Comparison of ENCODE assay signal across 8 cellular contexts in the genomic region with DNA sequence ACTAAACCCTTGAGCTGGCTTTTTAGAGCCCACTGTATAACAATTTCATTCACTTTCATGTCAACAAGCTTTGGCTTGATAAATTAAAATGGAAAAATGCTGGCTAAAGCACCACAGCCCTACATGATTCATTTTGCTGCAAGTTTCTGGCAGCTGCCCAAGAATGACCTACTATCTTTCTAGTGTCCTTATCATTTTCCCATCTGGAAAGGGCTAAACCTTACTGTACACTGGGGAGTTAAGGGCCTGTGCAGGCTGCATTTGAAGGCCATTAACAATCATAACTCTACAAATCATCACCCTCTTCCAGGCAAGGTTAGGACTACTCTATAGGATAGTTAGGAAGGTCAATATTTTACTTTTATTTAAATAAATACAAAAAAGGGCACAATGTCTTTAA.
A peak's percentile ranks its signal among the peaks of the same experiment; 100 is the strongest.
DNase-seq lines count a peak whose midpoint lies in the region; ATAC-seq and TF ChIP-seq lines count a peak whose summit lies in the region.

No MANE protein-coding gene starts in this region.

- no peak overlapping the region for H3K27ac Mint-ChIP-seq in Caco-2 (ENCODE audit: unreplicated experiment)

- CTCF ChIA-PET in Caco-2 (lab: Charles Lee) = no interaction called here

- H3K36me3 Mint-ChIP-seq in Caco-2 (ENCODE audit: insufficient read depth, unreplicated experiment) = no peaks in the 10 kb centered on the region

- no peaks in the 10 kb centered on the region for H3K4me1 Mint-ChIP-seq in Caco-2 (ENCODE audit: low read depth, unreplicated experiment)

- H3K4me3 ChIP-seq in endocrine pancreas (ENCODE audit: control insufficient read depth, insufficient read depth, low read length) (peak overlapping the region; percentile 42), Caco-2 (ENCODE audit: low read depth, low read length) (no peak overlapping the region)

- no peaks in the 10 kb centered on the region for H3K9me3 ChIP-seq in endocrine pancreas (ENCODE audit: control insufficient read depth, low read length)
- no peaks in the 10 kb centered on the region for H3K9me3 ChIP-seq in Caco-2

- H3K27me3 ChIP-seq in endocrine pancreas (ENCODE audit: control insufficient read depth, insufficient read depth, low read length) = no peaks in the 10 kb centered on the region
- no peaks in the 10 kb centered on the region for H3K27me3 ChIP-seq in Caco-2 (replicated peaks; ENCODE audit: control insufficient read depth, insufficient read depth, low read length)

- intact Hi-C loops in Caco-2 (cut with micrococcal nuclease; ENCODE audit: unreplicated experiment) = no loop called here

- H3K9me3 Mint-ChIP-seq in Caco-2 (ENCODE audit: unreplicated experiment) = peaks cover 10% of the 10 kb centered on the region

- H3K4me1 ChIP-seq in endocrine pancreas (ENCODE audit: control insufficient read depth, insufficient read depth, low read length) (peaks cover 7% of the 10 kb centered on the region), Caco-2 (no peaks in the 10 kb centered on the region)

- peak; percentile 84 for DNase-seq in NCI-H2107 treated with DMSO at 0.1 percent for 48 hours (lab: John Stamatoyannopoulos, UW; ENCODE audit: unreplicated experiment)
- no peak for DNase-seq in NCI-H2107 (lab: John Stamatoyannopoulos, UW)
- peak; percentile 60 to 82 for DNase-seq in NCI-H524 (lab: John Stamatoyannopoulos, UW)
- DNase-seq in stromal cell of bone marrow (ENCODE audit: low read depth) = peak; percentile 61
- no peak for DNase-seq in Caco-2

- no peaks in the 10 kb centered on the region for H3K27me3 Mint-ChIP-seq in Caco-2 (ENCODE audit: insufficient read depth, unreplicated experiment)

- POLR2A ChIA-PET in Caco-2 (lab: Charles Lee) = no interaction called here

- no peak for ATAC-seq in GM18858 (IDR thresholded peaks at IDR 0.05; ENCODE audit: unreplicated experiment)
- no peak for ATAC-seq in GM21526 (IDR thresholded peaks at IDR 0.05; ENCODE audit: low FRiP score, unreplicated experiment)

- H3K9ac ChIP-seq in endocrine pancreas (ENCODE audit: control insufficient read depth, insufficient read depth, low read length) = no peak overlapping the region

- no peak overlapping the region for H3K4me3 Mint-ChIP-seq in Caco-2 (ENCODE audit: unreplicated experiment)

- no TSS peak for BruUV-seq in Caco-2 (replicated peaks; lab: Mats Ljungman, UMichigan)

- no peaks in the 10 kb centered on the region for H3K36me3 ChIP-seq in endocrine pancreas (ENCODE audit: control insufficient read depth, insufficient read depth, low read length)
- no peaks in the 10 kb centered on the region for H3K36me3 ChIP-seq in Caco-2 (ENCODE audit: control insufficient read depth, insufficient read depth, low read length)

- TF ChIP-seq CTCF in Caco-2 (IDR thresholded peaks at IDR 0.05; ENCODE audit: insufficient read depth in 1 of 2, low read depth in 1 of 2, low read length in 1 of 2, severe bottlenecking in 1 of 2, unreplicated experiment in 1 of 2) = no peak

Comparison
In these comparisons a context has a peak if more than half of its experiments do, and no peak if none do; other contexts are left out.
1. DNase-seq: peak in NCI-H2107 treated with DMSO at 0.1 percent for 48 hours (single experiment), NCI-H524 (2 of 2) and stromal cell of bone marrow (single experiment); none in NCI-H2107 (single experiment) and Caco-2 (0 of 2).